ENCODE assay signal across 1 cellular context in genomic region chr7:66731986-66732385, GRCh38.
TF ChIP-seq lines count a peak whose summit lies in the region.

No MANE protein-coding gene starts in this region.

TF ChIP-seq in SK-N-SH, 30 proteins besides CTCF, POLR2A, EP300 and RAD21 (continued from another document):
- no peak for TF ChIP-seq PBX3 (IDR thresholded peaks at IDR 0.05)
- no peak for TF ChIP-seq FOSL2 (IDR thresholded peaks at IDR 0.05; ENCODE audit: borderline replicate concordance, low read depth)
- TF ChIP-seq MAX (IDR thresholded peaks at IDR 0.05; ENCODE audit: low read depth) = no peak
- no peak for TF ChIP-seq TCF12 (IDR thresholded peaks at IDR 0.05)
- no peak for TF ChIP-seq TAF1 (IDR thresholded peaks at IDR 0.05; ENCODE audit: borderline replicate concordance, low read depth, low read length)
- no peak for TF ChIP-seq FOXM1 (IDR thresholded peaks at IDR 0.05; ENCODE audit: low read depth)
- no peak for TF ChIP-seq MEF2A (IDR thresholded peaks at IDR 0.05; ENCODE audit: borderline replicate concordance, low read depth)
- no peak for TF ChIP-seq YY1 (IDR thresholded peaks at IDR 0.05; ENCODE audit: low read depth)
- TF ChIP-seq USF1 (IDR thresholded peaks at IDR 0.05; ENCODE audit: borderline replicate concordance, low read depth) = no peak
